1 cellular context compared by ENCODE assay signal in genomic region chr17:59220328-59221158, GRCh38.
A peak's percentile ranks its signal among the peaks of the same experiment; 100 is the strongest.
TF ChIP-seq lines count a peak whose summit lies in the region.

Gene GDPD1, plus strand, starts transcription at chr17:59220511. Its CDS starts 99 bp downstream, at chr17:59220610.

TF ChIP-seq in GM23338, 12 proteins besides CTCF, POLR2A, EP300 and RAD21 (continued from another document):
- no peak for TF ChIP-seq ZNF462 (CRISPR knock-in tag; IDR thresholded peaks at IDR 0.05)
- peak; percentile 46 for TF ChIP-seq CREB1 (CRISPR knock-in tag; IDR thresholded peaks at IDR 0.05; ENCODE audit: low read depth)
- peak; percentile 34 for TF ChIP-seq EZH2 (IDR thresholded peaks at IDR 0.05; ENCODE audit: low read depth, unreplicated experiment)
- no peak for TF ChIP-seq EZH2phosphoT487 (IDR thresholded peaks at IDR 0.05; ENCODE audit: unreplicated experiment)
- peak; percentile 83 for TF ChIP-seq POLR2AphosphoS5 (IDR thresholded peaks at IDR 0.05; ENCODE audit: low read depth)
- no peak for TF ChIP-seq NANOG (IDR thresholded peaks at IDR 0.05; ENCODE audit: borderline replicate concordance)
- no peak for TF ChIP-seq JUNB (IDR thresholded peaks at IDR 0.05; ENCODE audit: unreplicated experiment)
- no peak for TF ChIP-seq ZNF114 (CRISPR knock-in tag; IDR thresholded peaks at IDR 0.05)
